In genomic region chr1:204992499-204992898, GRCh38 we compare ENCODE assay signal across 15 cellular contexts.
A peak's percentile ranks its signal among the peaks of the same experiment; 100 is the strongest.
DNase-seq lines count a peak whose midpoint lies in the region; ATAC-seq and TF ChIP-seq lines count a peak whose summit lies in the region.
"Had no signal": no experiment of that assay in that cellular context is flagged by ENCODE, and none has a peak within 500 bp of the region (broad histone marks: within the 10 kb centered on the region; RNA-seq: fewer than 3 reads in every experiment).

No MANE protein-coding gene starts in this region.

- H3K79me2 ChIP-seq in OCI-LY3 (ENCODE audit: low read length): no peaks in the 10 kb centered on the region
- no peaks in the 10 kb centered on the region for H3K79me2 ChIP-seq in MM.1S (ENCODE audit: low read length)

- H3K4me2 ChIP-seq in OCI-LY3 (ENCODE audit: low read length) (peak overlapping the region; percentile 32), MM.1S (ENCODE audit: low read depth, low read length) (no peak overlapping the region)

- peaks cover 63% of the 10 kb centered on the region for H3K27me3 Mint-ChIP-seq in central memory CD8-positive, alpha-beta T cell

- H3K4me1 ChIP-seq in OCI-LY3 (ENCODE audit: low read length) (peaks cover 21% of the 10 kb centered on the region), MM.1S (ENCODE audit: low read length) (no peaks in the 10 kb centered on the region)
- H3K4me1 ChIP-seq: Peyer's patch had no signal

- H3K36me3 ChIP-seq in OCI-LY3 (replicated peaks; ENCODE audit: low read depth, low read length): no peaks in the 10 kb centered on the region
- no peaks in the 10 kb centered on the region for H3K36me3 ChIP-seq in MM.1S (replicated peaks; ENCODE audit: insufficient read depth, low read length)
- H3K36me3 ChIP-seq: Peyer's patch had no signal

- H3K9me3 Mint-ChIP-seq in central memory CD8-positive, alpha-beta T cell: no peaks in the 10 kb centered on the region
- H3K9me3 Mint-ChIP-seq in stimulated activated effector memory CD8-positive, alpha-beta T cell treated with anti-CD3 and anti-CD28 coated beads, Interleukin-12 subunit alpha, Interleukin-12 subunit beta, amount 100 ng/mL, for 72 hours: no peaks in the 10 kb centered on the region
- H3K9me3 Mint-ChIP-seq: type B pancreatic cell had no signal

- H3K9me2 ChIP-seq in MM.1S (replicated peaks; ENCODE audit: insufficient read depth, low read length): no peaks in the 10 kb centered on the region

- H4K20me1 ChIP-seq in OCI-LY3 (ENCODE audit: insufficient read depth, low read length): no peaks in the 10 kb centered on the region
- no peaks in the 10 kb centered on the region for H4K20me1 ChIP-seq in MM.1S (ENCODE audit: insufficient read depth, low read length)

- H3K4me3 ChIP-seq in OCI-LY3 (ENCODE audit: low read length): peak overlapping the region; percentile 22; the same call in 1 of the 2 replicates
- no peak overlapping the region for H3K4me3 ChIP-seq in MM.1S (ENCODE audit: low read length)
- H3K4me3 ChIP-seq: K562, Peyer's patch, right atrium auricular region had no signal

- peaks cover 25% of the 10 kb centered on the region for H3K27me3 ChIP-seq in OCI-LY3 (ENCODE audit: low read depth, low read length)
- H3K27me3 ChIP-seq in MM.1S (replicated peaks; ENCODE audit: insufficient read depth, low read length): peaks cover 88% of the 10 kb centered on the region
- H3K27me3 ChIP-seq: Peyer's patch, right atrium auricular region had no signal

- H3K9me3 ChIP-seq in OCI-LY3 (ENCODE audit: insufficient read depth, low read length) (no peaks in the 10 kb centered on the region), MM.1S (replicated peaks; ENCODE audit: insufficient read depth, low read length) (no peaks in the 10 kb centered on the region)
- H3K9me3 ChIP-seq: Peyer's patch, right atrium auricular region had no signal

- peak; percentile 43 for ATAC-seq in central memory CD8-positive, alpha-beta T cell (replicated peaks; ENCODE audit: extremely low read depth, poor library complexity, severe bottlenecking)
- no peak for ATAC-seq in stimulated activated effector memory CD8-positive, alpha-beta T cell treated with anti-CD3 and anti-CD28 coated beads, Interleukin-12 subunit alpha, Interleukin-12 subunit beta, amount 100 ng/mL, for 72 hours
- ATAC-seq in GM21447 (IDR thresholded peaks at IDR 0.05; ENCODE audit: unreplicated experiment): no peak
- no peak for ATAC-seq in HG02885 (IDR thresholded peaks at IDR 0.05; ENCODE audit: poor library complexity, unreplicated experiment)
- ATAC-seq: HCT116, K562 had no signal

- no peak overlapping the region for H3K9ac ChIP-seq in OCI-LY3 (ENCODE audit: low read length)
- no peak overlapping the region for H3K9ac ChIP-seq in MM.1S (ENCODE audit: low read length)

- DNase-seq in activated CD4-positive, alpha-beta T cell treated with anti-CD3 and anti-CD28 coated beads for 48 hours: peak; percentile 13
- DNase-seq in activated CD4-positive, alpha-beta T cell treated with anti-CD3 and anti-CD28 coated beads, Interleukin-2, amount 50 U/mL, for 1 hour: no peak
- DNase-seq in central memory CD8-positive, alpha-beta T cell (ENCODE audit: low spot score in 2 of 2): no peak
- no peak for DNase-seq in stimulated activated effector memory CD8-positive, alpha-beta T cell treated with anti-CD3 and anti-CD28 coated beads, Interleukin-12 subunit alpha, Interleukin-12 subunit beta, amount 100 ng/mL, for 72 hours (ENCODE audit: low spot score in 2 of 2)
- no peak for DNase-seq in MM.1S
- DNase-seq: activated effector memory CD4-positive, alpha-beta T cell treated with Interleukin-2 at 50 U/mL for 16 hours; Peyer's patch; T-helper 9 cell had no signal

- peak overlapping the region; percentile 69 for H2AFZ ChIP-seq in OCI-LY3 (ENCODE audit: low read depth, low read length)
- no peak overlapping the region for H2AFZ ChIP-seq in MM.1S (ENCODE audit: low read length)

- H3K36me3 Mint-ChIP-seq in central memory CD8-positive, alpha-beta T cell (ENCODE audit: insufficient read depth): no peaks in the 10 kb centered on the region
- H3K36me3 Mint-ChIP-seq in stimulated activated effector memory CD8-positive, alpha-beta T cell treated with anti-CD3 and anti-CD28 coated beads, Interleukin-12 subunit alpha, Interleukin-12 subunit beta, amount 100 ng/mL, for 72 hours: no peaks in the 10 kb centered on the region
- H3K36me3 Mint-ChIP-seq: type B pancreatic cell had no signal

- peaks cover 7% of the 10 kb centered on the region for H3K4me1 Mint-ChIP-seq in central memory CD8-positive, alpha-beta T cell
- peaks cover 13% of the 10 kb centered on the region for H3K4me1 Mint-ChIP-seq in stimulated activated effector memory CD8-positive, alpha-beta T cell treated with anti-CD3 and anti-CD28 coated beads, Interleukin-12 subunit alpha, Interleukin-12 subunit beta, amount 100 ng/mL, for 72 hours

- H3K4me3 Mint-ChIP-seq in central memory CD8-positive, alpha-beta T cell: no peak overlapping the region
- no peak overlapping the region for H3K4me3 Mint-ChIP-seq in stimulated activated effector memory CD8-positive, alpha-beta T cell treated with anti-CD3 and anti-CD28 coated beads, Interleukin-12 subunit alpha, Interleukin-12 subunit beta, amount 100 ng/mL, for 72 hours
- H3K4me3 Mint-ChIP-seq: type B pancreatic cell had no signal

- TF ChIP-seq CTCF in OCI-LY3 (IDR thresholded peaks at IDR 0.05; ENCODE audit: low read depth, low read length) (no peak), MM.1S (IDR thresholded peaks at IDR 0.05; ENCODE audit: low read length) (no peak)

- H3K27ac ChIP-seq in OCI-LY3 (ENCODE audit: low read length) (no peak overlapping the region), MM.1S (ENCODE audit: low read length) (no peak overlapping the region)
- H3K27ac ChIP-seq: Peyer's patch, right atrium auricular region had no signal

- no peaks in the 10 kb centered on the region for H3F3A ChIP-seq in MM.1S (ENCODE audit: insufficient read depth, low read length)

- no peak overlapping the region for H3K27ac Mint-ChIP-seq in central memory CD8-positive, alpha-beta T cell (ENCODE audit: low read depth)
- peak overlapping the region; percentile 43 for H3K27ac Mint-ChIP-seq in stimulated activated effector memory CD8-positive, alpha-beta T cell treated with anti-CD3 and anti-CD28 coated beads, Interleukin-12 subunit alpha, Interleukin-12 subunit beta, amount 100 ng/mL, for 72 hours
- H3K27ac Mint-ChIP-seq: type B pancreatic cell had no signal
